ENCODE assay signal across 16 cellular contexts in the genomic region with DNA sequence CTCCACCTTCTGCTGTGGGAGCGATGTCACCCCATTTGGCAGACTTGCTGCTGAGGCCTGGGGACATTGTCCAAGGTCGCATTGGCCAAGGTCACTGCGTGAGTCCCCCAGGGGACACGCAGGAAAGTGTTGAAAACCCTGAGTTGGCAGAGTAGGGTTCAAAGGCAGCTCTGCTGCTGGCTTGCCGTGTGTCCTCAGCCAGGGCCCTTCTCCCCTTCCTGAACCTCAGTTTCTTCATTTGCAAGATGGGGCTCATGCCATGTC. TPM values are rescaled to one million over a fixed set of nuclear protein-coding genes. Genes with fewer than 3 reads are reported as not detected.
DNase-seq lines count a peak whose midpoint lies in the region; ATAC-seq, FAIRE-seq and TF ChIP-seq lines count a peak whose summit lies in the region.
"Had no signal": no experiment of that assay in that cellular context is flagged by ENCODE, and none has a peak within 500 bp of the region (broad histone marks: within the 10 kb centered on the region; RNA-seq: fewer than 3 reads in every experiment).

No MANE protein-coding gene starts in this region.

- intact Hi-C loops in K562 (cut with micrococcal nuclease): no loop called here
- intact Hi-C loops in right lobe of liver (cut with DNase I): no loop called here

- H3K27me3 ChIP-seq in K562 (ENCODE audit: control insufficient read depth in 2 of 2, insufficient read depth in 2 of 2, low read length in 2 of 2): peaks cover 5 to 31% of the 10 kb centered on the region in 2 experiments; a peak in 3 of 5 replicates
- H3K27me3 ChIP-seq in right lobe of liver: no peaks in the 10 kb centered on the region
- H3K27me3 ChIP-seq: BLaER1 treated with 17β-estradiol and CSF1 and Interleukin-3, amounts not matched to agents 10 nM and 100 nM had no signal

- POLR2A ChIA-PET in RWPE1 (lab: Yijun Ruan, JAX; ENCODE audit: low non-redundant PET) (interaction anchor here (0.6 kb wide), 1 partner anchor 13 kb away, joined by 3 read pairs; no protein-coding TSS in a partner anchor), K562 (lab: Yijun Ruan, JAX) (interaction anchor here (1.3 to 1.5 kb wide), 2 partner anchors 11 to 122 kb away, joined by 3 read pairs; no protein-coding TSS in a partner anchor)

- peak overlapping the region in 1 of 2 experiments; percentile 33; a peak in 1 of 4 replicates for H3K9ac ChIP-seq in K562 (ENCODE audit: insufficient read depth in 1 of 2, low read depth in 2 of 2, low read length in 2 of 2)
- H3K9ac ChIP-seq: BLaER1 treated with 17β-estradiol and CSF1 and Interleukin-3, amounts not matched to agents 10 nM and 100 nM; GM23248 had no signal

- no peak for TF ChIP-seq POLR2A in K562 (conservative IDR thresholded peaks at IDR 0.05)
- no peak for TF ChIP-seq POLR2A in right lobe of liver (IDR thresholded peaks at IDR 0.05)

- no peak overlapping the region for H3K4me2 ChIP-seq in K562 (ENCODE audit: insufficient read depth, low read length)
- H3K4me2 ChIP-seq: BLaER1 treated with 17β-estradiol and CSF1 and Interleukin-3, amounts not matched to agents 10 nM and 100 nM had no signal

- H3K9me3 ChIP-seq in K562 (replicated peaks; ENCODE audit: control insufficient read depth, insufficient read depth, low read depth, low read length) (no peaks in the 10 kb centered on the region), right lobe of liver (no peaks in the 10 kb centered on the region)
- H3K9me3 ChIP-seq: BLaER1 treated with 17β-estradiol and CSF1 and Interleukin-3, amounts not matched to agents 10 nM and 100 nM; Caco-2; HAP-1 had no signal

- no peak overlapping the region for H3K4me3 ChIP-seq in K562
- H3K4me3 ChIP-seq in right lobe of liver: no peak overlapping the region
- H3K4me3 ChIP-seq: BLaER1 treated with 17β-estradiol and CSF1 and Interleukin-3, amounts not matched to agents 10 nM and 100 nM; GM23248; HAP-1 had no signal

- H2AFZ ChIP-seq in K562 (ENCODE audit: low read depth, low read length): no peak overlapping the region
- H2AFZ ChIP-seq: GM23248 had no signal

- H3K27ac ChIP-seq in RWPE1 (peak overlapping the region; percentile 9), K562 (ENCODE audit: extremely low read depth, low read depth, low read length) (no peak overlapping the region), right lobe of liver (peak overlapping the region; percentile 60 to 87 (median 81))
- H3K27ac ChIP-seq: BLaER1 treated with 17β-estradiol and CSF1 and Interleukin-3, amounts not matched to agents 10 nM and 100 nM; GM23248 had no signal

- FAIRE-seq in K562 (lab: Jason Lieb, UNC): no peak
- FAIRE-seq: D721Med, G401.6, GM12891 had no signal

- CTCF ChIA-PET in RWPE1 (lab: Yijun Ruan, JAX): no interaction called here
- CTCF ChIA-PET in K562 (lab: Yijun Ruan, JAX; ENCODE audit: low intra/inter-chr PET ratio): interaction anchor here (1.0 kb wide), 1 partner anchor 405 kb away, joined by 3 read pairs; no protein-coding TSS in a partner anchor

- peaks cover 0 to 16% of the 10 kb centered on the region in 2 experiments; a peak in 2 of 5 replicates for H3K4me1 ChIP-seq in K562 (replicated peaks in 1 of 2; ENCODE audit: control insufficient read depth in 2 of 2, insufficient read depth in 2 of 2, low read length in 2 of 2)
- H3K4me1 ChIP-seq in right lobe of liver: peaks cover 0 to 58% (median 12%) of the 10 kb centered on the region in 4 donors
- H3K4me1 ChIP-seq: Caco-2, HAP-1 had no signal

- no peak for DNase-seq in RWPE1 (ENCODE audit: low spot score)
- no peak for DNase-seq in K562 (ENCODE audit: extremely low read depth in 1 of 4, low spot score in 3 of 4)
- peak in 1 of 3 donors; percentile 66 for DNase-seq in right lobe of liver
- no peak for DNase-seq in NOMO-1 (lab: John Stamatoyannopoulos, UW; ENCODE audit: unreplicated experiment in 2 of 2)
- no peak for DNase-seq in COR-L47 (lab: John Stamatoyannopoulos, UW)
- DNase-seq: Caco-2; CD4-positive, CD25-positive, alpha-beta regulatory T cell; CD8-positive, alpha-beta memory T cell; GM23248 had no signal

- BruUV-seq in K562 (replicated peaks; lab: Mats Ljungman, UMichigan): no TSS peak

- in situ Hi-C loops in K562 (cut with MboI): loop anchor here (10.0 kb wide), 1 partner anchor 406 kb away; no protein-coding TSS in a partner anchor

- H3K79me2 ChIP-seq in K562 (ENCODE audit: control insufficient read depth, insufficient read depth, low read length): no peaks in the 10 kb centered on the region

- TF ChIP-seq EP300 in K562 (IDR thresholded peaks at IDR 0.05; ENCODE audit: low read length): no peak

- H3K9me1 ChIP-seq in K562 (ENCODE audit: control insufficient read depth, insufficient read depth, low read length): no peaks in the 10 kb centered on the region

- no peak for TF ChIP-seq CTCF in RWPE1 (conservative IDR thresholded peaks at IDR 0.05; ENCODE audit: low read depth)
- TF ChIP-seq CTCF in K562 (IDR thresholded peaks at IDR 0.05 in 2 of 3, conservative IDR thresholded peaks at IDR 0.05 in 1 of 3; ENCODE audit: insufficient read depth in 2 of 3, low read depth in 1 of 3, low read length in 3 of 3): no peak
- no peak for TF ChIP-seq CTCF in right lobe of liver (IDR thresholded peaks at IDR 0.05)

- H4K20me1 ChIP-seq in K562 (replicated peaks; ENCODE audit: control insufficient read depth, insufficient read depth, low read length): peaks cover 13% of the 10 kb centered on the region

- TF ChIP-seq RAD21 in K562 (CRISPR knock-in tag; conservative IDR thresholded peaks at IDR 0.05 in 1 of 2, IDR thresholded peaks at IDR 0.05 in 1 of 2): no peak

- H3K36me3 ChIP-seq in K562 (ENCODE audit: control insufficient read depth, insufficient read depth, low read length) (no peaks in the 10 kb centered on the region), right lobe of liver (peaks cover 0 to 78% (median 11%) of the 10 kb centered on the region in 4 donors)
- H3K36me3 ChIP-seq: HAP-1 had no signal

- no peak for ATAC-seq in K562
- peak; percentile 10 to 33 (median 26) for ATAC-seq in right lobe of liver
- no peak for ATAC-seq in GM19023 (IDR thresholded peaks at IDR 0.05; ENCODE audit: unreplicated experiment)

- 26% methylated on average over 5 of the region's 5 CpGs for WGBS in K562 (ENCODE audit: insufficient coverage, low coverage, missing lambda C conversion rate)
- WGBS in right lobe of liver (ENCODE audit: insufficient coverage, low coverage, low lambda C conversion rate, missing lambda C conversion rate): 40% methylated on average over 1 of the region's 5 CpGs

TF ChIP-seq in K562, 482 proteins besides CTCF, POLR2A, EP300 and RAD21:
- TF ChIP-seq POLR2G (IDR thresholded peaks at IDR 0.05; ENCODE audit: low read depth, low read length): 0 out of 2 replicates have a peak, but pooled peaks have one; percentile 22
- TF ChIP-seq ESRRA (IDR thresholded peaks at IDR 0.05; ENCODE audit: borderline replicate concordance, low read depth): peak; percentile 69
- TF ChIP-seq HOXB6 (CRISPR knock-in tag; IDR thresholded peaks at IDR 0.05; ENCODE audit: borderline replicate concordance): no peak
TF ChIP-seq in K562: peak in this region for 2.

RNA-seq across cellular contexts. Expression of gene ASS1, which starts 14.0 kb away (rescaled TPM):
- 1.7 and 3.4 TPM in 2 replicates for total RNA-seq in K562 (2011; cell fraction: chromatin; rRNA removed; ENCODE audit: low replicate concordance)
- 2.6 and 4.0 TPM in 2 replicates for total RNA-seq in K562 (2011; cell fraction: nucleolus; rRNA removed)
- 1.6 and 2.4 TPM in 2 replicates for total RNA-seq in K562 (2011; cell fraction: nucleoplasm; rRNA removed)
- total RNA-seq in K562 (2014; rRNA removed) (4.6 and 4.8 TPM in 2 replicates), K562 (2014; rRNA removed; fragmentation: Illumina TruSeq; extraction: Trizol) (2.2 and 4.2 TPM in 2 replicates), K562 (2015; rRNA removed; fragmentation: Illumina TruSeq; extraction: Trizol) (1.5 and 1.7 TPM in 2 replicates), K562 (2021) (3.7 TPM in 2 replicates), right lobe of liver (1,000 to 10,000 TPM in 3 of 6 experiments, 100 to 1,000 TPM in 3; 437 to 1,278 (median 1,014) TPM)
- polyA plus RNA-seq in K562 (2011; rRNA removed) (2.9 and 4.7 TPM in 2 replicates), K562 (2014; fragmentation: Illumina TruSeq; extraction: Trizol) (5.7 and 5.9 TPM in 2 replicates), K562 (2014; fragmentation: Nextera tagmentation; extraction: Ambion mirVana) (1 to 10 TPM; 1.7 to 3.6 TPM), K562 (2014; rRNA removed) (3.8 and 6.5 TPM in 2 replicates)
- 3.0 and 5.3 TPM in 2 replicates for polyA plus RNA-seq in K562 (2011; cell fraction: cytosol; rRNA removed)
- 1.8 and 3.1 TPM in 2 replicates for polyA plus RNA-seq in K562 (2011; cell fraction: nucleus; rRNA removed)
- 2.6 and 82.8 TPM in 2 replicates for polyA plus RNA-seq in K562 (2012)
- polyA minus RNA-seq in K562 (2011; rRNA and poly(A)+ RNA removed): 1.8 and 4.5 TPM in 2 replicates
- polyA minus RNA-seq in K562 (2011; cell fraction: cytosol; rRNA and poly(A)+ RNA removed): 13.4 and 14.5 TPM in 2 replicates
- 2.6 and 3.0 TPM in 2 replicates for polyA minus RNA-seq in K562 (2011; cell fraction: nucleus; rRNA and poly(A)+ RNA removed)
- total RNA-seq: A172; CD4-positive, CD25-positive, alpha-beta regulatory T cell had no signal
- polyA plus RNA-seq: CD4-positive, CD25-positive, alpha-beta regulatory T cell; CD8-positive, alpha-beta memory T cell had no signal

Comparison
In these comparisons a context has a peak if more than half of its experiments do, and no peak if none do; other contexts are left out.
1. ATAC-seq: peak in right lobe of liver (4 of 4); none in K562 (single experiment) and GM19023 (single experiment).
2. RNA of gene ASS1, which starts 14.0 kb away (total RNA-seq): 437 to 1,278 TPM in right lobe of liver; 1.5 to 4.8 TPM in K562; every median in the first group is over 10 times any median in the second.